ENCODE assay signal across 1 cellular context in the genomic region with DNA sequence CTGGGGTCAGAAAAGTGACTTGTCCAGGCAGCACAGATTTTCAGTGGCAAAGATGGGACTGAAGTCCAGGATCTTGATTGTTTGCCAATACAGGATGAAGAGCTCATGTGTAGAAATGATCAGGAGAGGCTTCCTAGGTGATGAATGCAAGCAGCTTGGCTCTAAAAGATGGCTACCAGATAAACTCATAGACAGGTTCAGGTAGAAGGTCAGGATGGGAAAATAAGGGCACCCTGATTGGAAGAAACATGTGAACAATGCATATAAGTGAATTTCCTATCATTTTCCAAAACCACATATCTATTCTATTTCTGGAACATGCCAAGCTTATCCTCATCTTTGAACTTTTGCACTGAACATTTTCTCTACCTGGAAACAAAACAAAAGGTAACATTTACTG.
TF ChIP-seq lines count a peak whose summit lies in the region.

No MANE protein-coding gene starts in this region.

TF ChIP-seq in K562, 482 proteins besides CTCF, POLR2A, EP300 and RAD21 (continued from another document):
- TF ChIP-seq, protein P1, sequence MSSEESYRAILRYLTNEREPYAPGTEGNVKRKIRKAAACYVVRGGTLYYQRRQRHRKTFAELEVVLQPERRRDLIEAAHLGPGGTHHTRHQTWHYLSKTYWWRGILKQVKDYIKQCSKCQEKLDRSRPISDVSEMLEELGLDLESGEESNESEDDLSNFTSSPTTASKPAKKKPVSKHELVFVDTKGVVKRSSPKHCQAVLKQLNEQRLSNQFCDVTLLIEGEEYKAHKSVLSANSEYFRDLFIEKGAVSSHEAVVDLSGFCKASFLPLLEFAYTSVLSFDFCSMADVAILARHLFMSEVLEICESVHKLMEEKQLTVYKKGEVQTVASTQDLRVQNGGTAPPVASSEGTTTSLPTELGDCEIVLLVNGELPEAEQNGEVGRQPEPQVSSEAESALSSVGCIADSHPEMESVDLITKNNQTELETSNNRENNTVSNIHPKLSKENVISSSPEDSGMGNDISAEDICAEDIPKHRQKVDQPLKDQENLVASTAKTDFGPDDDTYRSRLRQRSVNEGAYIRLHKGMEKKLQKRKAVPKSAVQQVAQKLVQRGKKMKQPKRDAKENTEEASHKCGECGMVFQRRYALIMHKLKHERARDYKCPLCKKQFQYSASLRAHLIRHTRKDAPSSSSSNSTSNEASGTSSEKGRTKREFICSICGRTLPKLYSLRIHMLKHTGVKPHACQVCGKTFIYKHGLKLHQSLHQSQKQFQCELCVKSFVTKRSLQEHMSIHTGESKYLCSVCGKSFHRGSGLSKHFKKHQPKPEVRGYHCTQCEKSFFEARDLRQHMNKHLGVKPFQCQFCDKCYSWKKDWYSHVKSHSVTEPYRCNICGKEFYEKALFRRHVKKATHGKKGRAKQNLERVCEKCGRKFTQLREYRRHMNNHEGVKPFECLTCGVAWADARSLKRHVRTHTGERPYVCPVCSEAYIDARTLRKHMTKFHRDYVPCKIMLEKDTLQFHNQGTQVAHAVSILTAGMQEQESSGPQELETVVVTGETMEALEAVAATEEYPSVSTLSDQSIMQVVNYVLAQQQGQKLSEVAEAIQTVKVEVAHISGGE (CRISPR knock-in tag; IDR thresholded peaks at IDR 0.05): no peak
- TF ChIP-seq, protein P2, sequence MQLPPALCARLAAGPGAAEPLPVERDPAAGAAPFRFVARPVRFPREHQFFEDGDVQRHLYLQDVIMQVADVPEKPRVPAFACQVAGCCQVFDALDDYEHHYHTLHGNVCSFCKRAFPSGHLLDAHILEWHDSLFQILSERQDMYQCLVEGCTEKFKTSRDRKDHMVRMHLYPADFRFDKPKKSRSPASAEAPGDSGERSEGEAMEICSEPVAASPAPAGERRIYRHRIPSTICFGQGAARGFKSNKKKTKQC (CRISPR knock-in tag; IDR thresholded peaks at IDR 0.05): no peak
- TF ChIP-seq, protein P3, sequence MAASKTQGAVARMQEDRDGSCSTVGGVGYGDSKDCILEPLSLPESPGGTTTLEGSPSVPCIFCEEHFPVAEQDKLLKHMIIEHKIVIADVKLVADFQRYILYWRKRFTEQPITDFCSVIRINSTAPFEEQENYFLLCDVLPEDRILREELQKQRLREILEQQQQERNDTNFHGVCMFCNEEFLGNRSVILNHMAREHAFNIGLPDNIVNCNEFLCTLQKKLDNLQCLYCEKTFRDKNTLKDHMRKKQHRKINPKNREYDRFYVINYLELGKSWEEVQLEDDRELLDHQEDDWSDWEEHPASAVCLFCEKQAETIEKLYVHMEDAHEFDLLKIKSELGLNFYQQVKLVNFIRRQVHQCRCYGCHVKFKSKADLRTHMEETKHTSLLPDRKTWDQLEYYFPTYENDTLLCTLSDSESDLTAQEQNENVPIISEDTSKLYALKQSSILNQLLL (CRISPR knock-in tag; IDR thresholded peaks at IDR 0.05; ENCODE audit: borderline replicate concordance): no peak
- TF ChIP-seq, protein P4, sequence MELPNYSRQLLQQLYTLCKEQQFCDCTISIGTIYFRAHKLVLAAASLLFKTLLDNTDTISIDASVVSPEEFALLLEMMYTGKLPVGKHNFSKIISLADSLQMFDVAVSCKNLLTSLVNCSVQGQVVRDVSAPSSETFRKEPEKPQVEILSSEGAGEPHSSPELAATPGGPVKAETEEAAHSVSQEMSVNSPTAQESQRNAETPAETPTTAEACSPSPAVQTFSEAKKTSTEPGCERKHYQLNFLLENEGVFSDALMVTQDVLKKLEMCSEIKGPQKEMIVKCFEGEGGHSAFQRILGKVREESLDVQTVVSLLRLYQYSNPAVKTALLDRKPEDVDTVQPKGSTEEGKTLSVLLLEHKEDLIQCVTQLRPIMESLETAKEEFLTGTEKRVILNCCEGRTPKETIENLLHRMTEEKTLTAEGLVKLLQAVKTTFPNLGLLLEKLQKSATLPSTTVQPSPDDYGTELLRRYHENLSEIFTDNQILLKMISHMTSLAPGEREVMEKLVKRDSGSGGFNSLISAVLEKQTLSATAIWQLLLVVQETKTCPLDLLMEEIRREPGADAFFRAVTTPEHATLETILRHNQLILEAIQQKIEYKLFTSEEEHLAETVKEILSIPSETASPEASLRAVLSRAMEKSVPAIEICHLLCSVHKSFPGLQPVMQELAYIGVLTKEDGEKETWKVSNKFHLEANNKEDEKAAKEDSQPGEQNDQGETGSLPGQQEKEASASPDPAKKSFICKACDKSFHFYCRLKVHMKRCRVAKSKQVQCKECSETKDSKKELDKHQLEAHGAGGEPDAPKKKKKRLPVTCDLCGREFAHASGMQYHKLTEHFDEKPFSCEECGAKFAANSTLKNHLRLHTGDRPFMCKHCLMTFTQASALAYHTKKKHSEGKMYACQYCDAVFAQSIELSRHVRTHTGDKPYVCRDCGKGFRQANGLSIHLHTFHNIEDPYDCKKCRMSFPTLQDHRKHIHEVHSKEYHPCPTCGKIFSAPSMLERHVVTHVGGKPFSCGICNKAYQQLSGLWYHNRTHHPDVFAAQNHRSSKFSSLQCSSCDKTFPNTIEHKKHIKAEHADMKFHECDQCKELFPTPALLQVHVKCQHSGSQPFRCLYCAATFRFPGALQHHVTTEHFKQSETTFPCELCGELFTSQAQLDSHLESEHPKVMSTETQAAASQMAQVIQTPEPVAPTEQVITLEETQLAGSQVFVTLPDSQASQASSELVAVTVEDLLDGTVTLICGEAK (IDR thresholded peaks at IDR 0.05): no peak
- TF ChIP-seq, protein P4 (CRISPR knock-in tag; IDR thresholded peaks at IDR 0.05): no peak
- TF ChIP-seq, protein P5, sequence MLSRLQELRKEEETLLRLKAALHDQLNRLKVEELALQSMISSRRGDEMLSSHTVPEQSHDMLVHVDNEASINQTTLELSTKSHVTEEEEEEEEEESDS (CRISPR knock-in tag; IDR thresholded peaks at IDR 0.05): no peak
